16 cellular contexts compared by ENCODE assay signal in the genomic region with DNA sequence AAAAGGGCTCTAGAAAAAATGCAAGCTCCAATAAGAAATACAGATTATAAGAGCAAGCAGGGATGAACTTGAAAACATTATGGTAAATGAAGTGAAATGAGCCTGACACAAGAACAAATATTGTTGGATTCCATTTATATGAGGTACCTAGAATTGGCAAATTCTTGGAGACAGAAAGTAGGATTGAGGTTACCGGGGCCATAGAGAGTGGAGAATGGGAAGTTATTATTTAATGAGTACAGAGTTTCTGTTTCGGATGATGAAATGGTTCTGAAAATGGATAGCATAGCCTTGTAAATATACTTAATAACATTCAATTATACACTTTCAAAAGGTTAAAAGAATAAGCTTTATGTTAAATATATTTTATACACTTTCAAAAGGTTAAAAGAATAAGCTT.
DNase-seq lines count a peak whose midpoint lies in the region; ATAC-seq, FAIRE-seq and TF ChIP-seq lines count a peak whose summit lies in the region.
"Had no signal": no experiment of that assay in that cellular context is flagged by ENCODE, and none has a peak within 500 bp of the region (broad histone marks: within the 10 kb centered on the region; RNA-seq: fewer than 3 reads in every experiment).

No MANE protein-coding gene starts in this region.

- no peaks in the 10 kb centered on the region for H3K4me1 Mint-ChIP-seq in central memory CD8-positive, alpha-beta T cell

- H3K27me3 ChIP-seq in brain microvascular endothelial cell (replicated peaks): no peaks in the 10 kb centered on the region

- peak; percentile 42 for FAIRE-seq in kidney (lab: Jason Lieb, UNC)

- intact Hi-C loops in kidney (cut with DNase I): no loop called here

- H3K27ac ChIP-seq in kidney (ENCODE audit: low read depth in 2 of 2, low read length in 2 of 2) (no peak overlapping the region), brain microvascular endothelial cell (no peak overlapping the region)

- peaks cover 2% of the 10 kb centered on the region for H3K36me3 Mint-ChIP-seq in central memory CD8-positive, alpha-beta T cell (ENCODE audit: insufficient read depth)

- in situ Hi-C loops in brain microvascular endothelial cell (cut with HindIII; ENCODE audit: low pct_ligation_motif_present, low sequenced_read_pairs): no loop called here

- no peak overlapping the region for H3K9ac ChIP-seq in kidney (ENCODE audit: low read length in 2 of 2)

- no peaks in the 10 kb centered on the region for H3K9me3 Mint-ChIP-seq in central memory CD8-positive, alpha-beta T cell
- H3K9me3 Mint-ChIP-seq: CD4-positive, CD25-positive, alpha-beta regulatory T cell; IgD-negative memory B cell had no signal

- DNase-seq in AG10803 (ENCODE audit: low read depth) (peak; percentile 7), NOMO-1 treated with DMSO at 0.1 percent for 48 hours (lab: John Stamatoyannopoulos, UW; ENCODE audit: unreplicated experiment) (peak; percentile 46), kidney (no peak), brain microvascular endothelial cell (no peak), NCI-H1436 treated with DMSO at 0.1 percent for 48 hours (lab: John Stamatoyannopoulos, UW) (no peak)
- DNase-seq in central memory CD8-positive, alpha-beta T cell (ENCODE audit: low spot score in 2 of 2): no peak
- DNase-seq: CD4-positive, CD25-positive, alpha-beta regulatory T cell; NCI-H226; NCI-H526 treated with DMSO at 0.1 percent for 48 hours; NK-92 treated with Interleukin-12 subunit alpha and Interleukin-12 subunit beta, amount 100 ng/mL, for 24 hours; SHP77 had no signal

- H3K27ac Mint-ChIP-seq in central memory CD8-positive, alpha-beta T cell (ENCODE audit: low read depth): peak overlapping the region; percentile 17
- H3K27ac Mint-ChIP-seq: IgD-negative memory B cell had no signal

- H3K36me3 ChIP-seq in kidney (ENCODE audit: control insufficient read depth in 1 of 2, insufficient read depth in 2 of 2, low read length in 2 of 2) (no peaks in the 10 kb centered on the region), brain microvascular endothelial cell (replicated peaks) (no peaks in the 10 kb centered on the region)

- no peaks in the 10 kb centered on the region for H3K9me3 ChIP-seq in kidney (ENCODE audit: control insufficient read depth in 1 of 2, low read length in 2 of 2)

- H3K4me3 ChIP-seq in AG10803 (ENCODE audit: low read length): no peak overlapping the region
- H3K4me3 ChIP-seq in kidney (ENCODE audit: low read length in 2 of 2): no peak overlapping the region
- no peak overlapping the region for H3K4me3 ChIP-seq in brain microvascular endothelial cell (ENCODE audit: low read depth, low read length)

- TF ChIP-seq CTCF in AG10803 (conservative IDR thresholded peaks at IDR 0.05; ENCODE audit: low read length): no peak
- TF ChIP-seq CTCF in kidney (IDR thresholded peaks at IDR 0.05; ENCODE audit: borderline replicate concordance, extremely low read depth, insufficient read depth): no peak
- no peak for TF ChIP-seq CTCF in brain microvascular endothelial cell (IDR thresholded peaks at IDR 0.05; ENCODE audit: low read depth, low read length, missing control alignments)

- no peak overlapping the region for H3K4me3 Mint-ChIP-seq in central memory CD8-positive, alpha-beta T cell
- H3K4me3 Mint-ChIP-seq: CD4-positive, CD25-positive, alpha-beta regulatory T cell; IgD-negative memory B cell had no signal

- no peaks in the 10 kb centered on the region for H3K4me1 ChIP-seq in kidney (ENCODE audit: control insufficient read depth in 1 of 2, insufficient read depth in 1 of 2, low read depth in 1 of 2, low read length in 2 of 2)

- H3K27me3 Mint-ChIP-seq in central memory CD8-positive, alpha-beta T cell: no peaks in the 10 kb centered on the region
- H3K27me3 Mint-ChIP-seq: CD4-positive, CD25-positive, alpha-beta regulatory T cell; IgD-negative memory B cell had no signal

- ATAC-seq in central memory CD8-positive, alpha-beta T cell (replicated peaks; ENCODE audit: extremely low read depth, poor library complexity, severe bottlenecking): no peak
- no peak for ATAC-seq in GM21526 (IDR thresholded peaks at IDR 0.05; ENCODE audit: low FRiP score, unreplicated experiment)
- no peak for ATAC-seq in GM18858 (IDR thresholded peaks at IDR 0.05; ENCODE audit: unreplicated experiment)
- ATAC-seq: HCT116, Panc1 had no signal

Comparison
In these comparisons a context has a peak if more than half of its experiments do, and no peak if none do; other contexts are left out.
1. DNase-seq: peak in AG10803 (single experiment) and NOMO-1 treated with DMSO at 0.1 percent for 48 hours (single experiment); none in central memory CD8-positive, alpha-beta T cell (0 of 2), kidney (single experiment), brain microvascular endothelial cell (single experiment) and NCI-H1436 treated with DMSO at 0.1 percent for 48 hours (single experiment).